In genomic region chr2:48954935-48955334, GRCh38 we compare ENCODE assay signal across 19 cellular contexts.
"Had no signal": no experiment of that assay in that cellular context is flagged by ENCODE, and none has a peak within 500 bp of the region (broad histone marks: within the 10 kb centered on the region; RNA-seq: fewer than 3 reads in every experiment).

No MANE protein-coding gene starts in this region.

- H3K9me3 ChIP-seq: heart right ventricle, right atrium auricular region, stomach, thyroid gland, upper lobe of right lung had no signal

- H3K36me3 ChIP-seq: heart right ventricle, right atrium auricular region, stomach, thyroid gland, upper lobe of right lung had no signal

- H3K27me3 ChIP-seq: foreskin keratinocyte, right atrium auricular region, stomach, thyroid gland, upper lobe of right lung had no signal

- H3K4me3 ChIP-seq: heart right ventricle, right atrium auricular region, smooth muscle cell, stomach, thyroid gland, upper lobe of right lung had no signal

- DNase-seq: activated CD4-positive, alpha-beta T cell treated with anti-CD3 and anti-CD28 coated beads for 36 hours; activated CD4-positive, CD25-positive, alpha-beta regulatory T cell; activated effector memory CD4-positive, alpha-beta T cell treated with Interleukin-2 at 50 U/mL for 16 hours; activated naive CD4-positive, alpha-beta T cell treated with Interleukin-2 at 50 U/mL for 16 hours; caudate nucleus; foreskin keratinocyte; heart right ventricle; left cardiac atrium; left ventricle myocardium superior; midbrain; naive thymus-derived CD4-positive, alpha-beta T cell; stimulated activated CD4-positive, alpha-beta T cell treated with anti-CD3 and anti-CD28 coated beads, Interleukin-2, amount 100 ng/mL, for 24 hours; stimulated activated naive B cell treated with anti-CD40 and anti-IgM and Interleukin-4, amounts not matched to agents 10 μg/mL and 1 μg/mL and 100 μg/mL, for 72 hours; stomach; T-helper 2 cell; thyroid gland; upper lobe of right lung had no signal

- H3K27ac ChIP-seq: foreskin keratinocyte, heart right ventricle, right atrium auricular region, stomach, thyroid gland, upper lobe of right lung had no signal
